ENCODE assay signal across 1 cellular context in genomic region chr14:58427289-58428010, GRCh38.
A peak's percentile ranks its signal among the peaks of the same experiment; 100 is the strongest.
TF ChIP-seq lines count a peak whose summit lies in the region.

Gene KIAA0586, plus strand, starts transcription at chr14:58427719. Its CDS starts 546 bp downstream, at chr14:58428265.
Gene TIMM9, minus strand, starts transcription at chr14:58427531. Its CDS starts 15,586 bp downstream, at chr14:58411945.

TF ChIP-seq in HepG2, 621 proteins besides CTCF, POLR2A, EP300 and RAD21 (continued from another document):
- 0 out of 2 replicates have a peak, but pooled peaks have one; percentile 37 for TF ChIP-seq PAXIP1 (CRISPR knock-in tag; conservative IDR thresholded peaks at IDR 0.05)
- TF ChIP-seq KDM5B (CRISPR knock-in tag; IDR thresholded peaks at IDR 0.05; ENCODE audit: borderline replicate concordance): no peak
- TF ChIP-seq MBD4 (IDR thresholded peaks at IDR 0.05; ENCODE audit: borderline replicate concordance, low read length): no peak; the same call in 1 of the 2 replicates
- peak; percentile 31; the same call in 1 of the 2 replicates for TF ChIP-seq ZBTB42 (CRISPR knock-in tag; IDR thresholded peaks at IDR 0.05)
- TF ChIP-seq RXRB (CRISPR knock-in tag; IDR thresholded peaks at IDR 0.05; ENCODE audit: borderline replicate concordance): peak; percentile 13
- no peak for TF ChIP-seq STAT5B (CRISPR knock-in tag; IDR thresholded peaks at IDR 0.05)
- TF ChIP-seq NR2F2 (IDR thresholded peaks at IDR 0.05; ENCODE audit: borderline replicate concordance, low read depth): no peak
- TF ChIP-seq ZC3H13 (CRISPR knock-in tag; IDR thresholded peaks at IDR 0.05): no peak
- 0 out of 2 replicates have a peak, but pooled peaks have one; percentile 15 for TF ChIP-seq ZNF749 (CRISPR knock-in tag; IDR thresholded peaks at IDR 0.05; ENCODE audit: borderline replicate concordance)
- no peak for TF ChIP-seq PRDM4 (CRISPR knock-in tag; IDR thresholded peaks at IDR 0.05; ENCODE audit: borderline replicate concordance)
- TF ChIP-seq CREBL2 (CRISPR knock-in tag; IDR thresholded peaks at IDR 0.05; ENCODE audit: borderline replicate concordance): no peak
- no peak for TF ChIP-seq ZNF703 (CRISPR knock-in tag; IDR thresholded peaks at IDR 0.05; ENCODE audit: borderline replicate concordance)
- TF ChIP-seq ETV5 (CRISPR knock-in tag; IDR thresholded peaks at IDR 0.05; ENCODE audit: borderline replicate concordance): no peak; the same call in 1 of the 2 replicates
- TF ChIP-seq DMTF1 (CRISPR knock-in tag; IDR thresholded peaks at IDR 0.05): no peak
- TF ChIP-seq GATAD2A (CRISPR knock-in tag; IDR thresholded peaks at IDR 0.05): no peak; the same call in 1 of the 2 replicates
- TF ChIP-seq PHF5A (CRISPR knock-in tag; IDR thresholded peaks at IDR 0.05; ENCODE audit: low read depth, unreplicated experiment): no peak
- no peak for TF ChIP-seq SMYD3 (CRISPR knock-in tag; IDR thresholded peaks at IDR 0.05)
- peak; percentile 83 for TF ChIP-seq NFYC (CRISPR knock-in tag; IDR thresholded peaks at IDR 0.05)
- no peak for TF ChIP-seq E2F1 (CRISPR knock-in tag; IDR thresholded peaks at IDR 0.05)
- no peak for TF ChIP-seq NFKB2 (CRISPR knock-in tag; IDR thresholded peaks at IDR 0.05; ENCODE audit: borderline replicate concordance)
- 0 out of 2 replicates have a peak, but pooled peaks have one; percentile 16 for TF ChIP-seq THRA (CRISPR knock-in tag; IDR thresholded peaks at IDR 0.05; ENCODE audit: borderline replicate concordance)
- no peak for TF ChIP-seq ZNF776 (CRISPR knock-in tag; IDR thresholded peaks at IDR 0.05)
- TF ChIP-seq FOXP1 (IDR thresholded peaks at IDR 0.05): peak; percentile 79; the same call in 1 of the 2 replicates
- peak; percentile 65 for TF ChIP-seq FOXP1 (CRISPR knock-in tag; IDR thresholded peaks at IDR 0.05)
- TF ChIP-seq EED (CRISPR knock-in tag; IDR thresholded peaks at IDR 0.05): no peak
- TF ChIP-seq PLSCR1 (CRISPR knock-in tag; IDR thresholded peaks at IDR 0.05; ENCODE audit: borderline replicate concordance): no peak
